ENCODE assay signal across 1 cellular context in genomic region chr4:104930298-104930697, GRCh38.
TF ChIP-seq lines count a peak whose summit lies in the region.

No MANE protein-coding gene starts in this region.

TF ChIP-seq in HepG2, 621 proteins besides CTCF, POLR2A, EP300 and RAD21 (continued from another document):
- TF ChIP-seq CSRNP1 (CRISPR knock-in tag; IDR thresholded peaks at IDR 0.05), result no peak
